In genomic region chr19:56114711-56115110, GRCh38 we compare ENCODE assay signal across 15 cellular contexts. TPM values are rescaled to one million over a fixed set of nuclear protein-coding genes. Genes with fewer than 3 reads are reported as not detected.
DNase-seq lines count a peak whose midpoint lies in the region; ATAC-seq and FAIRE-seq lines count a peak whose summit lies in the region.
"Had no signal": no experiment of that assay in that cellular context is flagged by ENCODE, and none has a peak within 500 bp of the region (broad histone marks: within the 10 kb centered on the region; RNA-seq: fewer than 3 reads in every experiment).

No MANE protein-coding gene starts in this region.

- H3K36me3 Mint-ChIP-seq in stimulated activated naive CD8-positive, alpha-beta T cell treated with anti-CD3 and anti-CD28 coated beads, Interleukin-15, Interleukin-2, amounts not matched to agents 100 ng/mL and 50 ng/mL, for 24 hours (ENCODE audit: low read depth): peaks cover 17% of the 10 kb centered on the region
- peaks cover 13% of the 10 kb centered on the region for H3K36me3 Mint-ChIP-seq in activated naive CD8-positive, alpha-beta T cell treated with anti-CD3 and anti-CD28 coated beads, Interleukin-2, amount 50 U/mL, for 24 hours (ENCODE audit: low read depth)
- peaks cover 0 to 2% (median 0%) of the 10 kb centered on the region in 3 donors for H3K36me3 Mint-ChIP-seq in naive thymus-derived CD8-positive, alpha-beta T cell
- peaks cover 11% of the 10 kb centered on the region for H3K36me3 Mint-ChIP-seq in activated T-helper 1 cell treated with anti-CD3 and anti-CD28 coated beads, Interleukin-12 subunit alpha, Interleukin-12 subunit beta, Interleukin-2, Interleukin-4 antibody, amounts not matched to agents 30 ng/mL and 10 ng/mL and 1 ng/mL, durations not matched to agents 14 hours and 24 hours and 36 hours (ENCODE audit: low read depth)

- no peaks in the 10 kb centered on the region for H3K27me3 Mint-ChIP-seq in stimulated activated naive CD8-positive, alpha-beta T cell treated with anti-CD3 and anti-CD28 coated beads, Interleukin-15, Interleukin-2, amounts not matched to agents 100 ng/mL and 50 ng/mL, for 24 hours
- H3K27me3 Mint-ChIP-seq in activated naive CD8-positive, alpha-beta T cell treated with anti-CD3 and anti-CD28 coated beads, Interleukin-2, amount 50 U/mL, for 24 hours: no peaks in the 10 kb centered on the region
- no peaks in the 10 kb centered on the region for H3K27me3 Mint-ChIP-seq in naive thymus-derived CD8-positive, alpha-beta T cell
- H3K27me3 Mint-ChIP-seq in activated T-helper 1 cell treated with anti-CD3 and anti-CD28 coated beads, Interleukin-12 subunit alpha, Interleukin-12 subunit beta, Interleukin-2, Interleukin-4 antibody, amounts not matched to agents 30 ng/mL and 10 ng/mL and 1 ng/mL, durations not matched to agents 14 hours and 24 hours and 36 hours (ENCODE audit: insufficient read depth): no peaks in the 10 kb centered on the region
- H3K27me3 Mint-ChIP-seq: activated CD4-positive, alpha-beta memory T cell treated with anti-CD3 and anti-CD28 coated beads, Interleukin-2, amount 10 ng/mL, durations not matched to agents 7 days and 5 days had no signal

- peak overlapping the region; percentile 72 for H3K27ac Mint-ChIP-seq in stimulated activated naive CD8-positive, alpha-beta T cell treated with anti-CD3 and anti-CD28 coated beads, Interleukin-15, Interleukin-2, amounts not matched to agents 100 ng/mL and 50 ng/mL, for 24 hours
- peak overlapping the region; percentile 56 for H3K27ac Mint-ChIP-seq in activated naive CD8-positive, alpha-beta T cell treated with anti-CD3 and anti-CD28 coated beads, Interleukin-2, amount 50 U/mL, for 24 hours
- peak overlapping the region in 9 of 10 donors; percentile 58 to 91 (median 74) for H3K27ac Mint-ChIP-seq in naive thymus-derived CD8-positive, alpha-beta T cell
- no peak overlapping the region for H3K27ac Mint-ChIP-seq in activated T-helper 1 cell treated with anti-CD3 and anti-CD28 coated beads, Interleukin-12 subunit alpha, Interleukin-12 subunit beta, Interleukin-2, Interleukin-4 antibody, amounts not matched to agents 30 ng/mL and 10 ng/mL and 1 ng/mL, durations not matched to agents 14 hours and 24 hours and 36 hours
- H3K27ac Mint-ChIP-seq: activated CD4-positive, alpha-beta memory T cell treated with anti-CD3 and anti-CD28 coated beads, Interleukin-2, amount 10 ng/mL, durations not matched to agents 7 days and 5 days had no signal

- DNase-seq in stimulated activated naive CD8-positive, alpha-beta T cell treated with anti-CD3 and anti-CD28 coated beads, Interleukin-15, Interleukin-2, amounts not matched to agents 100 U/mL and 50 U/mL, for 24 hours: no peak
- DNase-seq in activated naive CD8-positive, alpha-beta T cell treated with anti-CD3 and anti-CD28 coated beads, Interleukin-2, amount 50 U/mL, for 24 hours: no peak
- no peak for DNase-seq in naive thymus-derived CD8-positive, alpha-beta T cell
- no peak for DNase-seq in frontal cortex (ENCODE audit: low spot score in 2 of 2)
- no peak for DNase-seq in NCI-H2196 (lab: John Stamatoyannopoulos, UW; ENCODE audit: unreplicated experiment)
- DNase-seq in activated T-helper 1 cell treated with anti-CD3 and anti-CD28 coated beads, Interleukin-12 subunit alpha, Interleukin-12 subunit beta, Interleukin-2, Interleukin-4 antibody, amounts not matched to agents 30 ng/mL and 10 ng/mL and 1 ng/mL, durations not matched to agents 14 hours and 24 hours and 36 hours (ENCODE audit: low spot score): no peak
- no peak for DNase-seq in GM03348 (ENCODE audit: low spot score)
- DNase-seq: activated CD4-positive, alpha-beta memory T cell treated with anti-CD3 and anti-CD28 coated beads, Interleukin-2, amount 10 ng/mL, durations not matched to agents 7 days and 5 days; C1 segment of cervical spinal cord; NCI-H1092; NCI-H510A treated with DMSO at 0.1 percent for 48 hours; stimulated activated CD4-positive, alpha-beta T cell treated with anti-CD3 and anti-CD28 coated beads, Interleukin-4, amount 100 ng/mL, for 1 hour; stimulated activated naive CD4-positive, alpha-beta T cell treated with Interleukin-2 at 50 U/mL for 16 hours had no signal

- intact Hi-C loops in activated T-helper 1 cell treated with anti-CD3 and anti-CD28 coated beads, Interleukin-12 subunit alpha, Interleukin-12 subunit beta, Interleukin-2, Interleukin-4 antibody, amounts not matched to agents 30 ng/mL and 10 ng/mL and 1 ng/mL, durations not matched to agents 14 hours and 24 hours and 36 hours (cut with micrococcal nuclease): no loop called here

- H3K4me1 Mint-ChIP-seq in stimulated activated naive CD8-positive, alpha-beta T cell treated with anti-CD3 and anti-CD28 coated beads, Interleukin-15, Interleukin-2, amounts not matched to agents 100 ng/mL and 50 ng/mL, for 24 hours (ENCODE audit: low read depth): peaks cover 74% of the 10 kb centered on the region
- peaks cover 69% of the 10 kb centered on the region for H3K4me1 Mint-ChIP-seq in activated naive CD8-positive, alpha-beta T cell treated with anti-CD3 and anti-CD28 coated beads, Interleukin-2, amount 50 U/mL, for 24 hours
- peaks cover 25 to 75% (median 64%) of the 10 kb centered on the region in 4 donors for H3K4me1 Mint-ChIP-seq in naive thymus-derived CD8-positive, alpha-beta T cell
- H3K4me1 Mint-ChIP-seq in activated T-helper 1 cell treated with anti-CD3 and anti-CD28 coated beads, Interleukin-12 subunit alpha, Interleukin-12 subunit beta, Interleukin-2, Interleukin-4 antibody, amounts not matched to agents 30 ng/mL and 10 ng/mL and 1 ng/mL, durations not matched to agents 14 hours and 24 hours and 36 hours (ENCODE audit: low read depth): peaks cover 38% of the 10 kb centered on the region

- no peak for ATAC-seq in stimulated activated naive CD8-positive, alpha-beta T cell treated with anti-CD3 and anti-CD28 coated beads, Interleukin-15, Interleukin-2, amounts not matched to agents 100 U/mL and 50 U/mL, for 24 hours
- no peak for ATAC-seq in activated naive CD8-positive, alpha-beta T cell treated with anti-CD3 and anti-CD28 coated beads, Interleukin-2, amount 50 U/mL, for 24 hours
- no peak for ATAC-seq in naive thymus-derived CD8-positive, alpha-beta T cell

- no peaks in the 10 kb centered on the region for H3K9me3 Mint-ChIP-seq in stimulated activated naive CD8-positive, alpha-beta T cell treated with anti-CD3 and anti-CD28 coated beads, Interleukin-15, Interleukin-2, amounts not matched to agents 100 ng/mL and 50 ng/mL, for 24 hours
- H3K9me3 Mint-ChIP-seq in activated naive CD8-positive, alpha-beta T cell treated with anti-CD3 and anti-CD28 coated beads, Interleukin-2, amount 50 U/mL, for 24 hours: no peaks in the 10 kb centered on the region
- H3K9me3 Mint-ChIP-seq in naive thymus-derived CD8-positive, alpha-beta T cell: no peaks in the 10 kb centered on the region
- H3K9me3 Mint-ChIP-seq in activated T-helper 1 cell treated with anti-CD3 and anti-CD28 coated beads, Interleukin-12 subunit alpha, Interleukin-12 subunit beta, Interleukin-2, Interleukin-4 antibody, amounts not matched to agents 30 ng/mL and 10 ng/mL and 1 ng/mL, durations not matched to agents 14 hours and 24 hours and 36 hours: no peaks in the 10 kb centered on the region
- H3K9me3 Mint-ChIP-seq: activated CD4-positive, alpha-beta memory T cell treated with anti-CD3 and anti-CD28 coated beads, Interleukin-2, amount 10 ng/mL, durations not matched to agents 7 days and 5 days had no signal

- no peak for FAIRE-seq in frontal cortex (lab: Jason Lieb, UNC)
- FAIRE-seq: colon had no signal

- POLR2A ChIA-PET in naive thymus-derived CD8-positive, alpha-beta T cell (lab: Charles Lee): interaction anchor here (1.4 kb wide), 1 partner anchor 27 kb away, joined by 5 read pairs; no protein-coding TSS in a partner anchor

- no peak overlapping the region for H3K4me3 Mint-ChIP-seq in stimulated activated naive CD8-positive, alpha-beta T cell treated with anti-CD3 and anti-CD28 coated beads, Interleukin-15, Interleukin-2, amounts not matched to agents 100 ng/mL and 50 ng/mL, for 24 hours
- no peak overlapping the region for H3K4me3 Mint-ChIP-seq in activated naive CD8-positive, alpha-beta T cell treated with anti-CD3 and anti-CD28 coated beads, Interleukin-2, amount 50 U/mL, for 24 hours
- H3K4me3 Mint-ChIP-seq in naive thymus-derived CD8-positive, alpha-beta T cell: peak overlapping the region in 8 of 10 donors; percentile 18 to 75 (median 38)
- H3K4me3 Mint-ChIP-seq in activated T-helper 1 cell treated with anti-CD3 and anti-CD28 coated beads, Interleukin-12 subunit alpha, Interleukin-12 subunit beta, Interleukin-2, Interleukin-4 antibody, amounts not matched to agents 30 ng/mL and 10 ng/mL and 1 ng/mL, durations not matched to agents 14 hours and 24 hours and 36 hours: no peak overlapping the region
- H3K4me3 Mint-ChIP-seq: activated CD4-positive, alpha-beta memory T cell treated with anti-CD3 and anti-CD28 coated beads, Interleukin-2, amount 10 ng/mL, durations not matched to agents 7 days and 5 days had no signal

RNA-seq across cellular contexts. Expression of gene ZNF787, which starts 6.4 kb away (rescaled TPM):
- 10 to 100 TPM; 29.3 to 29.4 TPM for total RNA-seq in naive thymus-derived CD8-positive, alpha-beta T cell
- polyA plus RNA-seq in naive thymus-derived CD8-positive, alpha-beta T cell: 1 to 10 TPM in 2 of 3 donors, under 1 TPM in 1; 0.49 to 1.9 (median 1.2) TPM
- total RNA-seq in frontal cortex: 15.1 TPM
- 41.8 and 42.6 TPM in 2 replicates for total RNA-seq in activated T-helper 1 cell treated with anti-CD3 and anti-CD28 coated beads, Interleukin-12 subunit alpha, Interleukin-12 subunit beta, Interleukin-2, Interleukin-4 antibody, amounts not matched to agents 30 ng/mL and 10 ng/mL and 1 ng/mL, durations not matched to agents 14 hours and 24 hours and 36 hours

RNA-seq across cellular contexts. Expression of gene ZNF444, which starts 26.4 kb away (rescaled TPM):
- total RNA-seq in naive thymus-derived CD8-positive, alpha-beta T cell: 10 to 100 TPM; 42.2 to 49.4 TPM
- polyA plus RNA-seq in naive thymus-derived CD8-positive, alpha-beta T cell: 10 to 100 TPM; 12.9 to 26.9 (median 19.2) TPM
- 10.2 TPM for total RNA-seq in frontal cortex
- 33.8 and 36.5 TPM in 2 replicates for total RNA-seq in activated T-helper 1 cell treated with anti-CD3 and anti-CD28 coated beads, Interleukin-12 subunit alpha, Interleukin-12 subunit beta, Interleukin-2, Interleukin-4 antibody, amounts not matched to agents 30 ng/mL and 10 ng/mL and 1 ng/mL, durations not matched to agents 14 hours and 24 hours and 36 hours

Comparison
In these comparisons a context has a peak if more than half of its experiments do, and no peak if none do; other contexts are left out.
1. H3K4me3 Mint-ChIP-seq: peak in naive thymus-derived CD8-positive, alpha-beta T cell (8 of 10); none in stimulated activated naive CD8-positive, alpha-beta T cell treated with anti-CD3 and anti-CD28 coated beads, Interleukin-15, Interleukin-2, amounts not matched to agents 100 ng/mL and 50 ng/mL, for 24 hours (single experiment), activated naive CD8-positive, alpha-beta T cell treated with anti-CD3 and anti-CD28 coated beads, Interleukin-2, amount 50 U/mL, for 24 hours (single experiment) and activated T-helper 1 cell treated with anti-CD3 and anti-CD28 coated beads, Interleukin-12 subunit alpha, Interleukin-12 subunit beta, Interleukin-2, Interleukin-4 antibody, amounts not matched to agents 30 ng/mL and 10 ng/mL and 1 ng/mL, durations not matched to agents 14 hours and 24 hours and 36 hours (single experiment).